9 cellular contexts compared by ENCODE assay signal in the genomic region with DNA sequence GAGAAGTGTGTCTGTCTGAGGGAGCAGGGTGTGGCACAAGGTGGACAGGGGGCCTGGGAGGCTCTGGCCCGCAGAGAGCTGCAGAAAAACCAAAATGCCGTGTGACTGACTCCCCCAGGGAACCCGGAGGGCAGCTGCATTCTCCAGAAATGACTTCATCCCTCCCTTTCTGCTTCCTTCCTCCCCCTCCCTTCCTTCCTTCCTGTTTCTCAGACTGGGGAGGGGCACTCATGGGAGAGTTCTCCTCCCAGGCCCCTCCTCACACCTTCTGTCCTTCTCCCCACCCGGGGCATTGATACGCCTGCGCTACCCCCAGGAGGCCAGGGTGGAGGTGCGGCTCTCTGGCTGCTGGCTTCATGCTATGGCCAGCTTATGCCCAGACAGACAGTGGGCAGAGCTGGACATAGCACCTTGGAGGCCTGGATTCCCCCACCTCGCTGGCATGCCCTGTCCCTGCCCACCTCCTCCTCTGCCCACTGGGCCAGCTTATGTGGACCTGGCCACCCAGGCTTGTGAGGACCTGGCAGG. TPM values are rescaled to one million over a fixed set of nuclear protein-coding genes. Genes with fewer than 3 reads are reported as not detected.
A peak's percentile ranks its signal among the peaks of the same experiment; 100 is the strongest.
DNase-seq lines count a peak whose midpoint lies in the region; ATAC-seq, FAIRE-seq and TF ChIP-seq lines count a peak whose summit lies in the region.
"Had no signal": no experiment of that assay in that cellular context is flagged by ENCODE, and none has a peak within 500 bp of the region (broad histone marks: within the 10 kb centered on the region; RNA-seq: fewer than 3 reads in every experiment).

No MANE protein-coding gene starts in this region.

- no peaks in the 10 kb centered on the region for H3K36me3 Mint-ChIP-seq in endodermal cell (ENCODE audit: low read depth)

- peak overlapping the region; percentile 1 for H3K9ac ChIP-seq in endodermal cell (ENCODE audit: extremely low read depth, low read length, poor library complexity, severe bottlenecking)

- H3K4me1 Mint-ChIP-seq in endodermal cell = peaks cover 5% of the 10 kb centered on the region

- peak; percentile 60 for DNase-seq in GM04504 (ENCODE audit: low read depth)
- peak; percentile 77 for DNase-seq in RCC 7860 (ENCODE audit: low spot score)
- DNase-seq in endodermal cell = peak; percentile 92
- peak; percentile 90 for DNase-seq in myocyte (ENCODE audit: low read depth)
- no peak for DNase-seq in NOMO-1 (lab: John Stamatoyannopoulos, UW; ENCODE audit: unreplicated experiment in 2 of 2)
- DNase-seq in GM10266 (ENCODE audit: extremely low spot score) = no peak

- no peaks in the 10 kb centered on the region for H3K27me3 Mint-ChIP-seq in endodermal cell (ENCODE audit: insufficient read depth)

- TF ChIP-seq CTCF in endodermal cell (conservative IDR thresholded peaks at IDR 0.05) (no peak), GM10266 (IDR thresholded peaks at IDR 0.05; ENCODE audit: control insufficient read depth, insufficient read depth, low read depth, missing control alignments) (no peak)

- WGBS in endodermal cell (ENCODE audit: insufficient coverage in 1 of 2, insufficient read length in 1 of 2), 2 experiments = 49 to 100% methylated on average over 1 to 8 of the region's 8 CpGs

- no peaks in the 10 kb centered on the region for H3K27me3 ChIP-seq in endodermal cell (ENCODE audit: control insufficient read depth, insufficient read depth, low read length, poor library complexity, severe bottlenecking)

- no peaks in the 10 kb centered on the region for H3K36me3 ChIP-seq in endodermal cell (ENCODE audit: control insufficient read depth, insufficient read depth, low read length)

- H3K27ac ChIP-seq in endodermal cell (ENCODE audit: low read depth, low read length) = peak overlapping the region; percentile 44

- H3K4me3 Mint-ChIP-seq in endodermal cell = peak overlapping the region; percentile 25

- ATAC-seq in HG03565 (IDR thresholded peaks at IDR 0.05; ENCODE audit: unreplicated experiment) = no peak
- no peak for ATAC-seq in HG02588 (IDR thresholded peaks at IDR 0.05; ENCODE audit: unreplicated experiment)

- FAIRE-seq in RCC 7860 (lab: Jason Lieb, UNC) = no peak

- H3K4me3 ChIP-seq in endodermal cell (ENCODE audit: low read length) = no peak overlapping the region

- peaks cover 7% of the 10 kb centered on the region for H3K4me1 ChIP-seq in endodermal cell (ENCODE audit: control insufficient read depth, insufficient read depth, low read length)

- H3K9me3 ChIP-seq in endodermal cell (ENCODE audit: control insufficient read depth, low read length) = no peaks in the 10 kb centered on the region

- H3K9me3 Mint-ChIP-seq in endodermal cell = no peaks in the 10 kb centered on the region

- H3K27ac Mint-ChIP-seq in endodermal cell = peak overlapping the region; percentile 94

RNA-seq across cellular contexts. Expression of gene GPR17, which starts 8.2 kb away (rescaled TPM):
- total RNA-seq in endodermal cell = under 1 TPM in 1 of 2 donors, not detected in 1; 0.24 TPM
- polyA plus RNA-seq in endodermal cell (2013, experiment 1 of 2) = 5.0 TPM
- 4.8 TPM for polyA plus RNA-seq in endodermal cell (2013, experiment 2 of 2)
- total RNA-seq in myocyte = not detected in 2 replicates
- polyA plus RNA-seq in myocyte (2012) = 6.5 TPM
- total RNA-seq: T-helper 2 cell treated with Interferon-gamma antibody and Interleukin-4, amounts not matched to agents 100 ng/mL and 5 ng/mL, for 36 hours had no signal

RNA-seq across cellular contexts. Expression of gene LIMS2, which starts 37.5 kb away (rescaled TPM):
- total RNA-seq in endodermal cell = 1 to 10 TPM; 3.9 to 9.8 TPM
- 4.8 TPM for polyA plus RNA-seq in endodermal cell (2013, experiment 1 of 2)
- polyA plus RNA-seq in endodermal cell (2013, experiment 2 of 2) = 4.8 TPM
- total RNA-seq in myocyte = 6.9 and 8.8 TPM in 2 replicates
- 121 TPM for polyA plus RNA-seq in myocyte (2012)

Comparison
In these comparisons a context has a peak if more than half of its experiments do, and no peak if none do; other contexts are left out.
1. DNase-seq: peak in GM04504 (single experiment), RCC 7860 (single experiment), endodermal cell (single experiment) and myocyte (single experiment); none in NOMO-1 (0 of 2) and GM10266 (single experiment).